In the genomic region with DNA sequence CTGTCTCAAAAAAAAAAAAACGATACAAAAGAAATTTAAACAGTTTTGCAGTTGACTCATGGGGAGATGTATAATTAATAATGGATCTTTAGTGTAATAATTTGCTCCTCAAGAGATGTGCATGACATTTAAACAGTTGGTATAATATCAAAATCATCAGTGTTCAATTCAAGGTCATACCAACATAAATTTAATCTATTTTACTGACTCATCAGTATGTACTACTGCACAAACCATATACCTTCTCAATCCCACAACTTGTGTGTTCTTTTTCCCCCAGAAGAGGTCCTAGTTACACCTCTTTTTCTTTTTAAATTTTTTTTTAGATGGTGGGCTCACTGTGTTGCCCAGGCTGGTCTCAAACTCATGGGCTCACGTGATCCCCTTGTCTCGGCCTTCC, we compare ENCODE assay signal across 31 cellular contexts. TPM values are rescaled to one million over a fixed set of nuclear protein-coding genes. Genes with fewer than 3 reads are reported as not detected.
DNase-seq lines count a peak whose midpoint lies in the region; ATAC-seq, FAIRE-seq and TF ChIP-seq lines count a peak whose summit lies in the region.
"Had no signal": no experiment of that assay in that cellular context is flagged by ENCODE, and none has a peak within 500 bp of the region (broad histone marks: within the 10 kb centered on the region; RNA-seq: fewer than 3 reads in every experiment).

No MANE protein-coding gene starts in this region.

- H3K4me1 ChIP-seq in HepG2 (ENCODE audit: insufficient read depth, low read length) (peaks cover 9% of the 10 kb centered on the region; the same call in 1 of the 2 replicates), right lobe of liver (no peaks in the 10 kb centered on the region), K562 (replicated peaks in 1 of 2; ENCODE audit: control insufficient read depth in 2 of 2, insufficient read depth in 2 of 2, low read length in 2 of 2) (no peaks in the 10 kb centered on the region)
- H3K4me1 ChIP-seq: A549; BE2C; BLaER1; BLaER1 treated with 17β-estradiol and CSF1 and Interleukin-3, amounts not matched to agents 10 nM and 100 nM; Caco-2 had no signal

- TF ChIP-seq EP300 in HepG2 (IDR thresholded peaks at IDR 0.05; ENCODE audit: low read depth in 2 of 2, low read length in 2 of 2) (no peak), HepG2 (CRISPR knock-in tag; IDR thresholded peaks at IDR 0.05; ENCODE audit: borderline replicate concordance) (no peak), K562 (IDR thresholded peaks at IDR 0.05; ENCODE audit: low read length) (no peak)

- H3K79me2 ChIP-seq in HepG2 (ENCODE audit: insufficient read depth, low read length) (no peaks in the 10 kb centered on the region), K562 (ENCODE audit: control insufficient read depth, insufficient read depth, low read length) (no peaks in the 10 kb centered on the region)

- DNase-seq in HepG2 (ENCODE audit: low spot score) (no peak), right lobe of liver (no peak), K562 (ENCODE audit: extremely low read depth in 1 of 4, low spot score in 3 of 4) (no peak), SHP77 (lab: John Stamatoyannopoulos, UW) (no peak)
- DNase-seq: 8988T; ACHN; AML-193; BE2C; C1 segment of cervical spinal cord; Caco-2; Calu3; CD4-positive, alpha-beta memory T cell; CD4-positive, alpha-beta T cell; CD4-positive, CD25-positive, alpha-beta regulatory T cell; CD8-positive, alpha-beta memory T cell; CD8-positive, alpha-beta T cell; COR-L47; DMS 273 treated with DMSO at 0.1 percent for 48 hours; DMS153; DMS53; DMS79; DMS79 treated with DMSO at 0.1 percent for 48 hours; DND-41; EL had no signal

- no peak overlapping the region for H3K27ac ChIP-seq in HepG2 (ENCODE audit: extremely low read length, insufficient read depth, low read length)
- no peak overlapping the region for H3K27ac ChIP-seq in right lobe of liver
- H3K27ac ChIP-seq in K562 (ENCODE audit: extremely low read depth, low read depth, low read length), result no peak overlapping the region
- H3K27ac ChIP-seq: 22Rv1; A549; BLaER1; BLaER1 treated with 17β-estradiol and CSF1 and Interleukin-3, amounts not matched to agents 10 nM and 100 nM; C4-2B had no signal

- H3K9me1 ChIP-seq in K562 (ENCODE audit: control insufficient read depth, insufficient read depth, low read length), result no peaks in the 10 kb centered on the region

- POLR2A ChIA-PET in HepG2 (lab: Yijun Ruan, JAX) (no interaction called here), K562 (lab: Yijun Ruan, JAX) (no interaction called here)

- ATAC-seq in HepG2 (no peak), right lobe of liver (no peak), K562 (no peak)
- ATAC-seq: A549; CD8-positive, alpha-beta T cell had no signal

- TF ChIP-seq RAD21 in HepG2 (CRISPR knock-in tag; IDR thresholded peaks at IDR 0.05) (no peak), K562 (CRISPR knock-in tag; conservative IDR thresholded peaks at IDR 0.05 in 1 of 2, IDR thresholded peaks at IDR 0.05 in 1 of 2) (no peak)

- H3K4me3 ChIP-seq in HepG2 (replicated peaks in 1 of 3; ENCODE audit: insufficient read depth in 1 of 3, low read depth in 2 of 3, low read length in 3 of 3), result no peak overlapping the region
- no peak overlapping the region for H3K4me3 ChIP-seq in right lobe of liver
- H3K4me3 ChIP-seq in K562, result no peak overlapping the region
- H3K4me3 ChIP-seq: A549; BLaER1; BLaER1 treated with 17β-estradiol and CSF1 and Interleukin-3, amounts not matched to agents 10 nM and 100 nM had no signal

- no peak overlapping the region for H2AFZ ChIP-seq in HepG2 (ENCODE audit: low read length)
- no peak overlapping the region for H2AFZ ChIP-seq in K562 (ENCODE audit: low read depth, low read length)

- no peaks in the 10 kb centered on the region for H4K20me1 ChIP-seq in HepG2 (ENCODE audit: insufficient read depth, low read length)
- H4K20me1 ChIP-seq in K562 (replicated peaks; ENCODE audit: control insufficient read depth, insufficient read depth, low read length), result no peaks in the 10 kb centered on the region
- H4K20me1 ChIP-seq: BLaER1; BLaER1 treated with 17β-estradiol and CSF1 and Interleukin-3, amounts not matched to agents 10 nM and 100 nM had no signal

- TF ChIP-seq CTCF in HepG2 (CRISPR knock-in tag; IDR thresholded peaks at IDR 0.05), result no peak
- TF ChIP-seq CTCF in right lobe of liver (IDR thresholded peaks at IDR 0.05), result no peak
- no peak for TF ChIP-seq CTCF in K562 (IDR thresholded peaks at IDR 0.05 in 2 of 3, conservative IDR thresholded peaks at IDR 0.05 in 1 of 3; ENCODE audit: insufficient read depth in 2 of 3, low read depth in 1 of 3, low read length in 3 of 3)

- no peak for FAIRE-seq in HepG2 (lab: Jason Lieb, UNC)
- no peak for FAIRE-seq in K562 (lab: Jason Lieb, UNC)
- FAIRE-seq: A204.1, A549, D721Med had no signal

- H3K9me3 ChIP-seq in HepG2 (ENCODE audit: low read length) (no peaks in the 10 kb centered on the region), right lobe of liver (no peaks in the 10 kb centered on the region), K562 (replicated peaks; ENCODE audit: control insufficient read depth, insufficient read depth, low read depth, low read length) (no peaks in the 10 kb centered on the region; the same call in 1 of the 2 replicates)
- H3K9me3 ChIP-seq: A549; BE2C; BLaER1; BLaER1 treated with 17β-estradiol and CSF1 and Interleukin-3, amounts not matched to agents 10 nM and 100 nM; Caco-2 had no signal

- H3K4me2 ChIP-seq in HepG2 (ENCODE audit: low read depth, low read length), result no peak overlapping the region
- H3K4me2 ChIP-seq in K562 (ENCODE audit: insufficient read depth, low read length), result no peak overlapping the region
- H3K4me2 ChIP-seq: A549; BLaER1; BLaER1 treated with 17β-estradiol and CSF1 and Interleukin-3, amounts not matched to agents 10 nM and 100 nM had no signal

- in situ Hi-C loops in HepG2 (cut with HindIII; ENCODE audit: extremely low pct_ligation_motif_present, low pct_unique_long_range_greater_than_20kb) (no loop called here), K562 (cut with MboI) (no loop called here)

- no peaks in the 10 kb centered on the region for H3K27me3 ChIP-seq in HepG2 (ENCODE audit: control insufficient read depth in 1 of 2, insufficient read depth in 2 of 2, low read length in 2 of 2)
- no peaks in the 10 kb centered on the region for H3K27me3 ChIP-seq in right lobe of liver
- H3K27me3 ChIP-seq in K562 (ENCODE audit: control insufficient read depth in 2 of 2, insufficient read depth in 2 of 2, low read length in 2 of 2), result no peaks in the 10 kb centered on the region
- H3K27me3 ChIP-seq: BE2C; BLaER1; BLaER1 treated with 17β-estradiol and CSF1 and Interleukin-3, amounts not matched to agents 10 nM and 100 nM had no signal

- WGBS in HepG2 (ENCODE audit: low lambda C conversion rate), result 92% methylated on average over 3 of the region's 3 CpGs
- WGBS in right lobe of liver (ENCODE audit: insufficient coverage, low coverage, low lambda C conversion rate, missing lambda C conversion rate), result 100% methylated on average over 3 of the region's 3 CpGs
- WGBS in K562 (ENCODE audit: insufficient coverage, low coverage, missing lambda C conversion rate), result 71% methylated on average over 3 of the region's 3 CpGs

- CTCF ChIA-PET in HepG2 (lab: Yijun Ruan, JAX; ENCODE audit: low intra/inter-chr PET ratio, low total read pairs), result no interaction called here
- CTCF ChIA-PET in K562 (lab: Yijun Ruan, JAX; ENCODE audit: low intra/inter-chr PET ratio), result no interaction called here

- H3K9ac ChIP-seq in HepG2 (ENCODE audit: insufficient read depth, low read depth, low read length) (no peak overlapping the region), K562 (ENCODE audit: insufficient read depth in 1 of 2, low read depth in 2 of 2, low read length in 2 of 2) (no peak overlapping the region)
- H3K9ac ChIP-seq: BLaER1; BLaER1 treated with 17β-estradiol and CSF1 and Interleukin-3, amounts not matched to agents 10 nM and 100 nM had no signal

- intact Hi-C loops in HepG2 (cut with micrococcal nuclease; ENCODE audit: unreplicated experiment) (no loop called here), right lobe of liver (cut with DNase I) (no loop called here), K562 (cut with micrococcal nuclease) (no loop called here)

- H3K36me3 ChIP-seq in HepG2 (replicated peaks in 1 of 2; ENCODE audit: control insufficient read depth in 1 of 2, insufficient read depth in 2 of 2, low read length in 2 of 2) (no peaks in the 10 kb centered on the region), right lobe of liver (no peaks in the 10 kb centered on the region), K562 (ENCODE audit: control insufficient read depth, insufficient read depth, low read length) (no peaks in the 10 kb centered on the region)
- H3K36me3 ChIP-seq: BE2C; BLaER1; BLaER1 treated with 17β-estradiol and CSF1 and Interleukin-3, amounts not matched to agents 10 nM and 100 nM had no signal

- BruUV-seq in HepG2 (replicated peaks; lab: Mats Ljungman, UMichigan) (no TSS peak), K562 (replicated peaks; lab: Mats Ljungman, UMichigan) (no TSS peak)

- TF ChIP-seq POLR2A in HepG2 (IDR thresholded peaks at IDR 0.05; ENCODE audit: insufficient read depth in 1 of 2, low read depth in 2 of 2, low read length in 2 of 2), result no peak
- TF ChIP-seq POLR2A in right lobe of liver (IDR thresholded peaks at IDR 0.05), result no peak
- TF ChIP-seq POLR2A in K562 (conservative IDR thresholded peaks at IDR 0.05), result no peak

RNA-seq across cellular contexts. Expression of a gene that starts 23.6 kb away (rescaled TPM):
- total RNA-seq in HepG2 (2016; rRNA removed; fragmentation: Illumina TruSeq; extraction: Trizol), result 13.7 and 14.0 TPM in 2 replicates
- total RNA-seq in HepG2 (2016; cell fraction: cytosol; rRNA removed; fragmentation: Illumina TruSeq; extraction: Trizol; ENCODE audit: low read depth), result 4.5 and 4.8 TPM in 2 replicates
- 12.6 and 14.5 TPM in 2 replicates for total RNA-seq in HepG2 (2016; cell fraction: insoluble cytoplasmic fraction; rRNA removed; fragmentation: Illumina TruSeq; extraction: Trizol)
- 8.9 and 9.6 TPM in 2 replicates for total RNA-seq in HepG2 (2016; cell fraction: membrane; rRNA removed; fragmentation: Illumina TruSeq; extraction: Trizol)
- 8.9 and 10.3 TPM in 2 replicates for total RNA-seq in HepG2 (2016; cell fraction: nucleus; rRNA removed; fragmentation: Illumina TruSeq; extraction: Trizol)
- polyA plus RNA-seq in HepG2 (2011; rRNA removed), result 5.1 and 7.8 TPM in 2 replicates
- 7.3 and 7.5 TPM in 2 replicates for polyA plus RNA-seq in HepG2 (2011; cell fraction: cytosol; rRNA removed)
- 2.3 and 4.0 TPM in 2 replicates for polyA plus RNA-seq in HepG2 (2011; cell fraction: nucleus; rRNA removed)
- 4.7 and 10.1 TPM in 2 replicates for polyA plus RNA-seq in HepG2 (2012)
- 3.9 and 4.1 TPM in 2 replicates for polyA plus RNA-seq in HepG2 (2016; cell fraction: cytosol; fragmentation: Illumina TruSeq; extraction: Trizol; ENCODE audit: low read depth)
- polyA plus RNA-seq in HepG2 (2016; cell fraction: insoluble cytoplasmic fraction; fragmentation: Illumina TruSeq; extraction: Trizol; ENCODE audit: low read depth), result 21.4 and 22.7 TPM in 2 replicates
- polyA plus RNA-seq in HepG2 (2016; cell fraction: membrane; fragmentation: Illumina TruSeq; extraction: Trizol; ENCODE audit: low read depth), result 9.0 and 9.1 TPM in 2 replicates
- polyA plus RNA-seq in HepG2 (2016; cell fraction: nucleus; fragmentation: Illumina TruSeq; extraction: Trizol; ENCODE audit: insufficient read depth, low read depth), result 13.7 and 14.7 TPM in 2 replicates
- polyA minus RNA-seq in HepG2 (2011; rRNA and poly(A)+ RNA removed; ENCODE audit: low replicate concordance), result 5.8 and 52.1 TPM in 2 replicates
- 4.9 and 5.0 TPM in 2 replicates for polyA minus RNA-seq in HepG2 (2011; cell fraction: cytosol; rRNA and poly(A)+ RNA removed)
- 3.1 and 7.9 TPM in 2 replicates for polyA minus RNA-seq in HepG2 (2011; cell fraction: nucleus; rRNA and poly(A)+ RNA removed)
- 1 to 10 TPM; 1.2 to 6.7 (median 3.1) TPM for total RNA-seq in right lobe of liver
- 15.8 and 16.4 TPM in 2 replicates for total RNA-seq in K562 (2011; cell fraction: chromatin; rRNA removed; ENCODE audit: low replicate concordance)
- 19.7 and 20.7 TPM in 2 replicates for total RNA-seq in K562 (2011; cell fraction: nucleolus; rRNA removed)
- total RNA-seq in K562 (2011; cell fraction: nucleoplasm; rRNA removed), result 19.7 and 23.7 TPM in 2 replicates
- total RNA-seq in K562 (2014; rRNA removed), result 74.3 and 82.0 TPM in 2 replicates
- 38.2 and 41.3 TPM in 2 replicates for total RNA-seq in K562 (2014; rRNA removed; fragmentation: Illumina TruSeq; extraction: Trizol)
- 64.5 and 67.1 TPM in 2 replicates for total RNA-seq in K562 (2015; rRNA removed; fragmentation: Illumina TruSeq; extraction: Trizol)
- 56.7 and 62.2 TPM in 2 replicates for total RNA-seq in K562 (2021)
- 27.0 and 28.5 TPM in 2 replicates for polyA plus RNA-seq in K562 (2011; rRNA removed)
- 30.9 and 35.2 TPM in 2 replicates for polyA plus RNA-seq in K562 (2011; cell fraction: cytosol; rRNA removed)
- polyA plus RNA-seq in K562 (2011; cell fraction: nucleus; rRNA removed), result 17.3 and 17.5 TPM in 2 replicates
- 67.6 and 71.5 TPM in 2 replicates for polyA plus RNA-seq in K562 (2012)
- polyA plus RNA-seq in K562 (2014; fragmentation: Illumina TruSeq; extraction: Trizol), result 40.5 and 45.9 TPM in 2 replicates
- 10 to 100 TPM; 11.9 to 18.2 TPM for polyA plus RNA-seq in K562 (2014; fragmentation: Nextera tagmentation; extraction: Ambion mirVana)
- polyA plus RNA-seq in K562 (2014; rRNA removed), result 56.3 and 56.4 TPM in 2 replicates
- polyA minus RNA-seq in K562 (2011; rRNA and poly(A)+ RNA removed), result 25.9 and 29.4 TPM in 2 replicates
- polyA minus RNA-seq in K562 (2011; cell fraction: cytosol; rRNA and poly(A)+ RNA removed), result 17.3 and 18.8 TPM in 2 replicates
- polyA minus RNA-seq in K562 (2011; cell fraction: nucleus; rRNA and poly(A)+ RNA removed), result 17.5 and 42.1 TPM in 2 replicates

RNA-seq across cellular contexts. Expression of a gene that starts 33.6 kb away (rescaled TPM):
- total RNA-seq in HepG2 (2016; rRNA removed; fragmentation: Illumina TruSeq; extraction: Trizol) (63.3 and 82.8 TPM in 2 replicates), right lobe of liver (10 to 100 TPM; 24.1 to 32.4 (median 31.6) TPM), K562 (2014; rRNA removed) (76.3 and 76.7 TPM in 2 replicates), K562 (2014; rRNA removed; fragmentation: Illumina TruSeq; extraction: Trizol) (225 and 267 TPM in 2 replicates), K562 (2015; rRNA removed; fragmentation: Illumina TruSeq; extraction: Trizol) (163 and 176 TPM in 2 replicates), K562 (2021) (186 and 190 TPM in 2 replicates)
- 40.5 and 48.6 TPM in 2 replicates for total RNA-seq in HepG2 (2016; cell fraction: cytosol; rRNA removed; fragmentation: Illumina TruSeq; extraction: Trizol; ENCODE audit: low read depth)
- 63.0 and 76.3 TPM in 2 replicates for total RNA-seq in HepG2 (2016; cell fraction: insoluble cytoplasmic fraction; rRNA removed; fragmentation: Illumina TruSeq; extraction: Trizol)
- total RNA-seq in HepG2 (2016; cell fraction: membrane; rRNA removed; fragmentation: Illumina TruSeq; extraction: Trizol), result 58.2 and 67.7 TPM in 2 replicates
- total RNA-seq in HepG2 (2016; cell fraction: nucleus; rRNA removed; fragmentation: Illumina TruSeq; extraction: Trizol), result 57.2 and 61.7 TPM in 2 replicates
- polyA plus RNA-seq in HepG2 (2011; rRNA removed) (15.6 and 19.4 TPM in 2 replicates), K562 (2011; rRNA removed) (88.2 and 118 TPM in 2 replicates), K562 (2014; fragmentation: Illumina TruSeq; extraction: Trizol) (186 and 212 TPM in 2 replicates), K562 (2014; fragmentation: Nextera tagmentation; extraction: Ambion mirVana) (10 to 100 TPM; 48.7 to 60.9 TPM), K562 (2014; rRNA removed) (78.9 and 92.7 TPM in 2 replicates)
- polyA plus RNA-seq in HepG2 (2011; cell fraction: cytosol; rRNA removed), result 8.4 and 15.7 TPM in 2 replicates
- polyA plus RNA-seq in HepG2 (2011; cell fraction: nucleus; rRNA removed), result 5.8 and 7.7 TPM in 2 replicates
- polyA plus RNA-seq in HepG2 (2012), result 38.8 and 46.7 TPM in 2 replicates
- 21.2 and 29.2 TPM in 2 replicates for polyA plus RNA-seq in HepG2 (2016; cell fraction: cytosol; fragmentation: Illumina TruSeq; extraction: Trizol; ENCODE audit: low read depth)
- polyA plus RNA-seq in HepG2 (2016; cell fraction: insoluble cytoplasmic fraction; fragmentation: Illumina TruSeq; extraction: Trizol; ENCODE audit: low read depth), result 72.2 and 73.8 TPM in 2 replicates
- polyA plus RNA-seq in HepG2 (2016; cell fraction: membrane; fragmentation: Illumina TruSeq; extraction: Trizol; ENCODE audit: low read depth), result 36.3 and 46.3 TPM in 2 replicates
- 32.7 and 33.6 TPM in 2 replicates for polyA plus RNA-seq in HepG2 (2016; cell fraction: nucleus; fragmentation: Illumina TruSeq; extraction: Trizol; ENCODE audit: insufficient read depth, low read depth)
- polyA minus RNA-seq in HepG2 (2011; rRNA and poly(A)+ RNA removed; ENCODE audit: low replicate concordance), result 14.1 and 57.5 TPM in 2 replicates
- 29.2 and 31.0 TPM in 2 replicates for polyA minus RNA-seq in HepG2 (2011; cell fraction: cytosol; rRNA and poly(A)+ RNA removed)
- 53.7 and 80.9 TPM in 2 replicates for polyA minus RNA-seq in HepG2 (2011; cell fraction: nucleus; rRNA and poly(A)+ RNA removed)
- 281 and 434 TPM in 2 replicates for total RNA-seq in K562 (2011; cell fraction: chromatin; rRNA removed; ENCODE audit: low replicate concordance)
- 44.0 and 67.8 TPM in 2 replicates for total RNA-seq in K562 (2011; cell fraction: nucleolus; rRNA removed)
- total RNA-seq in K562 (2011; cell fraction: nucleoplasm; rRNA removed), result 165 and 180 TPM in 2 replicates
- 12.0 and 44.0 TPM in 2 replicates for polyA plus RNA-seq in K562 (2011; cell fraction: cytosol; rRNA removed)
- polyA plus RNA-seq in K562 (2011; cell fraction: nucleus; rRNA removed), result 30.1 and 41.4 TPM in 2 replicates
- 144 and 167 TPM in 2 replicates for polyA plus RNA-seq in K562 (2012)
- polyA minus RNA-seq in K562 (2011; rRNA and poly(A)+ RNA removed), result 295 and 351 TPM in 2 replicates
- polyA minus RNA-seq in K562 (2011; cell fraction: cytosol; rRNA and poly(A)+ RNA removed), result 85.8 and 99.9 TPM in 2 replicates
- 46.4 and 174 TPM in 2 replicates for polyA minus RNA-seq in K562 (2011; cell fraction: nucleus; rRNA and poly(A)+ RNA removed)
